In the genomic region with DNA sequence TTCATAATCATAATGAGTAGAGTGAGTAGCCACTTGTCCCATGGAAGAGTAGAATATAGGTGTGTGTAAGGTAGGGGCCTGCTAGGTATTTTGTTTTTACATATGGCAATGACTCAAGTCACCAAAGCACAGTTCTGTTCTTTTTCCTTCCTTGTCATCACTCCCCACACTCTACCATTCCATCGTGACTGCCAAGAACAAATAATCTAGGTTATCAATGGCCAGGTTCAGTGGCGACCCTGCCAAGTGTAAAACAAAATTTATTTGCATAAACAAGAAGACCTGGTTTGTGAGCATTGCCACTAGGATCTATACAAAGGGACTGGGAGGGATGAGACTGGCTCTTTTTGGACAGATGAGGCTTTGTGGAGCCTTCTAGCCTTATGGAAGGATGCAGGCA, we compare ENCODE assay signal across 22 cellular contexts. TPM values are rescaled to one million over a fixed set of nuclear protein-coding genes. Genes with fewer than 3 reads are reported as not detected.
"Had no signal": no experiment of that assay in that cellular context is flagged by ENCODE, and none has a peak within 500 bp of the region (broad histone marks: within the 10 kb centered on the region; RNA-seq: fewer than 3 reads in every experiment).

No MANE protein-coding gene starts in this region.

- H3K27me3 Mint-ChIP-seq: stimulated activated naive B cell treated with anti-CD40 and anti-IgM and Interleukin-4, amounts not matched to agents 10 μg/mL and 1 μg/mL and 100 μg/mL, for 72 hours had no signal

- H3K36me3 ChIP-seq: colonic mucosa, ovary had no signal

- DNase-seq: cerebellar nuclear complex; colonic mucosa; dermis blood vessel endothelial cell; endodermal cell; erythroblast; foreskin melanocyte; head of caudate nucleus; hippocampal formation; left colon; mammary epithelial cell; mucosa of descending colon; natural killer cell; ovary; right cardiac atrium; stimulated activated CD4-positive, alpha-beta T cell treated with anti-CD3 and anti-CD28 coated beads, Interleukin-4, amount 100 ng/mL, for 24 hours; stimulated activated naive B cell treated with anti-CD40 and anti-IgM and Interleukin-4, amounts not matched to agents 10 μg/mL and 1 μg/mL and 100 μg/mL, for 72 hours; trophoblast cell had no signal

- H3K4me1 ChIP-seq: colonic mucosa had no signal

- ATAC-seq: left colon, mucosa of descending colon, natural killer cell, right cardiac atrium had no signal

- H3K4me3 Mint-ChIP-seq: endodermal cell; natural killer cell; neural crest cell; stimulated activated naive B cell treated with anti-CD40 and anti-IgM and Interleukin-4, amounts not matched to agents 10 μg/mL and 1 μg/mL and 100 μg/mL, for 72 hours had no signal

- FAIRE-seq: endothelial cell of umbilical vein, urothelium cell line had no signal

- H3K27me3 ChIP-seq: colonic mucosa, ovary had no signal

- H3K27ac Mint-ChIP-seq: endodermal cell; natural killer cell; progenitor cell of endocrine pancreas; stimulated activated naive B cell treated with anti-CD40 and anti-IgM and Interleukin-4, amounts not matched to agents 10 μg/mL and 1 μg/mL and 100 μg/mL, for 72 hours had no signal

- H3K9me3 Mint-ChIP-seq: endodermal cell, natural killer cell, neural crest cell had no signal

- H3K4me1 Mint-ChIP-seq: endodermal cell had no signal

- H3K9me3 ChIP-seq: colonic mucosa, mucosa of descending colon, ovary had no signal

- H3K27ac ChIP-seq: colonic mucosa, ovary had no signal

- H3K4me3 ChIP-seq: colonic mucosa, mucosa of descending colon, ovary had no signal

RNA-seq across cellular contexts. Expression of gene RANBP3L, which starts 55.2 kb away (rescaled TPM):
- total RNA-seq: dermis blood vessel endothelial cell, endodermal cell, endothelial cell of umbilical vein, kidney epithelial cell, mammary epithelial cell, natural killer cell, neural crest cell, progenitor cell of endocrine pancreas had no signal
- polyA plus RNA-seq: endothelial cell of umbilical vein, mammary epithelial cell had no signal
